Comparison of ENCODE assay signal across 1 cellular context in the genomic region with DNA sequence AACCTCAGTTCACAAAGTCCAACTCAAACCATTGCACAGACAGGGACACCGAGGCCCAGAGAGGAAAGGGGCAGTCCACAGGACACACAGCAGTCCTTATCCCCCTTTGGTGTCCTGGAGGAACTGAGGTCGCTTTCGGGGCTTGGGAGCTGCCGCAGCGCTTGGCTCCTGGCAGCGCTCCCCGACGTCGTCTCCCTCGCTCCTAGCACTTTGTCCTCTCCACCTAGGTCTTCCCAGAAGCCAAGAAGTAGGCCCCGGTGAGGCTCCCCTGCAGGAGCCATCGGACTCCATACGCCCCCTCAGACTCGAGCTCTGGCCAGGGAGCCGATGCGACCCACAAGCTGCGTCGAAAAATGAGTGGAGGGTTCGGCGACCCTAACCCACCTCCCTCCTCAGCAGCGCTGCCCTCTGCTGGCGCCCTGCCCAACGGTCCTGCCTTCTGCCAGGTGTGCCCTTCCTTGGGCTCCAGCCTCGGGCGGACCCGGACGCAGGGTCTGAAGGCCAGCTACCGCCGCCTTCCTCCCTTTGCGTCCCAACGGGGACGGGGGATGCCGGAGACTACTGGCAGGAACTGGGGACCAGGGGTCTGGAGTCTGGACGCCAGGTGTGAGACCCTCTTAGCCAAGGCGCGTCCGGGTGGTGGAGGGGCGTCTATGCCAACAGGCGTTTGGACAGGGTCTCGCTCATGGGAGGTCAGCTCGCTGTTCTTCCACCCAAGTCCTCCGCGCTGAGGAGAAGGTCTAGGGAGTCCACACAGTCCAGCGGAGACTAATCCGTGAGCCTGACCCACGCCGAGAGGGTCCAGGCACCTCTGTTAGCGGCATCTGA.
TF ChIP-seq lines count a peak whose summit lies in the region.

No MANE protein-coding gene starts in this region.

TF ChIP-seq in SK-N-SH treated with all-trans-retinoic acid at 6 μM for 48 hours, 23 proteins besides CTCF, POLR2A, EP300 and RAD21 (continued from another document):
- TF ChIP-seq, protein P1, sequence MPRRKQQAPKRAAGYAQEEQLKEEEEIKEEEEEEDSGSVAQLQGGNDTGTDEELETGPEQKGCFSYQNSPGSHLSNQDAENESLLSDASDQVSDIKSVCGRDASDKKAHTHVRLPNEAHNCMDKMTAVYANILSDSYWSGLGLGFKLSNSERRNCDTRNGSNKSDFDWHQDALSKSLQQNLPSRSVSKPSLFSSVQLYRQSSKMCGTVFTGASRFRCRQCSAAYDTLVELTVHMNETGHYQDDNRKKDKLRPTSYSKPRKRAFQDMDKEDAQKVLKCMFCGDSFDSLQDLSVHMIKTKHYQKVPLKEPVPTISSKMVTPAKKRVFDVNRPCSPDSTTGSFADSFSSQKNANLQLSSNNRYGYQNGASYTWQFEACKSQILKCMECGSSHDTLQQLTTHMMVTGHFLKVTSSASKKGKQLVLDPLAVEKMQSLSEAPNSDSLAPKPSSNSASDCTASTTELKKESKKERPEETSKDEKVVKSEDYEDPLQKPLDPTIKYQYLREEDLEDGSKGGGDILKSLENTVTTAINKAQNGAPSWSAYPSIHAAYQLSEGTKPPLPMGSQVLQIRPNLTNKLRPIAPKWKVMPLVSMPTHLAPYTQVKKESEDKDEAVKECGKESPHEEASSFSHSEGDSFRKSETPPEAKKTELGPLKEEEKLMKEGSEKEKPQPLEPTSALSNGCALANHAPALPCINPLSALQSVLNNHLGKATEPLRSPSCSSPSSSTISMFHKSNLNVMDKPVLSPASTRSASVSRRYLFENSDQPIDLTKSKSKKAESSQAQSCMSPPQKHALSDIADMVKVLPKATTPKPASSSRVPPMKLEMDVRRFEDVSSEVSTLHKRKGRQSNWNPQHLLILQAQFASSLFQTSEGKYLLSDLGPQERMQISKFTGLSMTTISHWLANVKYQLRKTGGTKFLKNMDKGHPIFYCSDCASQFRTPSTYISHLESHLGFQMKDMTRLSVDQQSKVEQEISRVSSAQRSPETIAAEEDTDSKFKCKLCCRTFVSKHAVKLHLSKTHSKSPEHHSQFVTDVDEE (CRISPR knock-in tag; IDR thresholded peaks at IDR 0.05): no peak
- TF ChIP-seq, protein P2, sequence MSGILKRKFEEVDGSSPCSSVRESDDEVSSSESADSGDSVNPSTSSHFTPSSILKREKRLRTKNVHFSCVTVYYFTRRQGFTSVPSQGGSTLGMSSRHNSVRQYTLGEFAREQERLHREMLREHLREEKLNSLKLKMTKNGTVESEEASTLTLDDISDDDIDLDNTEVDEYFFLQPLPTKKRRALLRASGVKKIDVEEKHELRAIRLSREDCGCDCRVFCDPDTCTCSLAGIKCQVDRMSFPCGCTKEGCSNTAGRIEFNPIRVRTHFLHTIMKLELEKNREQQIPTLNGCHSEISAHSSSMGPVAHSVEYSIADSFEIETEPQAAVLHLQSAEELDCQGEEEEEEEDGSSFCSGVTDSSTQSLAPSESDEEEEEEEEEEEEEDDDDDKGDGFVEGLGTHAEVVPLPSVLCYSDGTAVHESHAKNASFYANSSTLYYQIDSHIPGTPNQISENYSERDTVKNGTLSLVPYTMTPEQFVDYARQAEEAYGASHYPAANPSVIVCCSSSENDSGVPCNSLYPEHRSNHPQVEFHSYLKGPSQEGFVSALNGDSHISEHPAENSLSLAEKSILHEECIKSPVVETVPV (CRISPR knock-in tag; IDR thresholded peaks at IDR 0.05): no peak
- TF ChIP-seq PPARA (CRISPR knock-in tag; IDR thresholded peaks at IDR 0.05; ENCODE audit: borderline replicate concordance) (no peak), ZFP30 (CRISPR knock-in tag; IDR thresholded peaks at IDR 0.05) (no peak), ZFP3 (CRISPR knock-in tag; IDR thresholded peaks at IDR 0.05) (no peak), ZNF8 (CRISPR knock-in tag; IDR thresholded peaks at IDR 0.05) (no peak), CSDC2 (CRISPR knock-in tag; IDR thresholded peaks at IDR 0.05) (no peak), ESRRG (CRISPR knock-in tag; IDR thresholded peaks at IDR 0.05) (no peak), ARNTL (CRISPR knock-in tag; IDR thresholded peaks at IDR 0.05; ENCODE audit: borderline replicate concordance, low read depth) (no peak)
- TF ChIP-seq, protein P3, sequence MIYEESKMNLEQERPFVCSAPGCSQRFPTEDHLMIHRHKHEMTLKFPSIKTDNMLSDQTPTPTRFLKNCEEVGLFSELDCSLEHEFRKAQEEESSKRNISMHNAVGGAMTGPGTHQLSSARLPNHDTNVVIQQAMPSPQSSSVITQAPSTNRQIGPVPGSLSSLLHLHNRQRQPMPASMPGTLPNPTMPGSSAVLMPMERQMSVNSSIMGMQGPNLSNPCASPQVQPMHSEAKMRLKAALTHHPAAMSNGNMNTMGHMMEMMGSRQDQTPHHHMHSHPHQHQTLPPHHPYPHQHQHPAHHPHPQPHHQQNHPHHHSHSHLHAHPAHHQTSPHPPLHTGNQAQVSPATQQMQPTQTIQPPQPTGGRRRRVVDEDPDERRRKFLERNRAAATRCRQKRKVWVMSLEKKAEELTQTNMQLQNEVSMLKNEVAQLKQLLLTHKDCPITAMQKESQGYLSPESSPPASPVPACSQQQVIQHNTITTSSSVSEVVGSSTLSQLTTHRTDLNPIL (CRISPR knock-in tag; IDR thresholded peaks at IDR 0.05; ENCODE audit: low read depth): no peak
